In the genomic region with DNA sequence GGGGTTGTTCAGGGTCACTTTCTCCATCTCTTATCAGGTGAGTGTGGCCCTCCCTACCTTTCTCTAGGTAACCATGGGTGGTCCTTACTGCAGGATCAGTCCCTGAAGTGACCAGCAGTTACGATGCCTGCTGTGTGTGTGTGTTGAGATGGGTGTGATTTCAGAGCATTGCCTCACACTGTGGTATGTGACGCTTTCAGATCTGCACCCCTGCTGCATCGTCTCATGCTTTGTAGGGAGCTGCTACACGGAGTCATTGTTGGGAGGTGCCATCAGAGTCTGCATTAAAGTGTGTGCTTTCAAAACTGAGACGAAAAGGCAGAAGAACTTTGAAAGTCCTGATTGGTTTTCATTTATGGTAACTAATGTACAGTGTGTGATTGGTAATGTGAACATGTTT, we compare ENCODE assay signal across 30 cellular contexts.
DNase-seq lines count a peak whose midpoint lies in the region; ATAC-seq and TF ChIP-seq lines count a peak whose summit lies in the region.
"Had no signal": no experiment of that assay in that cellular context is flagged by ENCODE, and none has a peak within 500 bp of the region (broad histone marks: within the 10 kb centered on the region; RNA-seq: fewer than 3 reads in every experiment).

No MANE protein-coding gene starts in this region.

- CTCF ChIA-PET in activated naive CD4-positive, alpha-beta T cell treated with anti-CD3 and anti-CD28 coated beads for 36 hours (lab: Charles Lee) = no interaction called here

- intact Hi-C loops in activated naive CD4-positive, alpha-beta T cell treated with anti-CD3 and anti-CD28 coated beads for 36 hours (cut with micrococcal nuclease) = no loop called here
- intact Hi-C loops in left colon (cut with DNase I, micrococcal nuclease) = no loop called here

- H3K27me3 Mint-ChIP-seq in activated naive CD4-positive, alpha-beta T cell treated with anti-CD3 and anti-CD28 coated beads for 36 hours (ENCODE audit: low read depth) = no peaks in the 10 kb centered on the region
- H3K27me3 Mint-ChIP-seq: activated B cell treated with CpG ODN at 0.5 μM for 24 hours had no signal

- H3K36me3 ChIP-seq in ACC112 (ENCODE audit: insufficient read depth, low read length) = no peaks in the 10 kb centered on the region
- H3K36me3 ChIP-seq: BE2C, breast epithelium, colonic mucosa, left ventricle myocardium inferior, neural progenitor cell, suprapubic skin, upper lobe of left lung had no signal

- H3K4me3 ChIP-seq in ACC112 (ENCODE audit: low read depth, low read length) = no peak overlapping the region; the same call in 1 of the 2 replicates
- H3K4me3 ChIP-seq in astrocyte of the spinal cord (ENCODE audit: low read depth, low read length) = no peak overlapping the region
- H3K4me3 ChIP-seq: breast epithelium, colonic mucosa, GM12878, left ventricle myocardium inferior, neural progenitor cell, suprapubic skin, upper lobe of left lung had no signal

- in situ Hi-C loops in astrocyte of the spinal cord (cut with HindIII; ENCODE audit: low sequenced_read_pairs) = no loop called here

- no peak overlapping the region for H2AFZ ChIP-seq in ACC112 (ENCODE audit: low read length, unreplicated experiment)
- H2AFZ ChIP-seq: neural progenitor cell had no signal

- H3K9me3 Mint-ChIP-seq in activated naive CD4-positive, alpha-beta T cell treated with anti-CD3 and anti-CD28 coated beads for 36 hours = no peaks in the 10 kb centered on the region
- H3K9me3 Mint-ChIP-seq: activated B cell treated with CpG ODN at 0.5 μM for 24 hours; CD8-positive, alpha-beta T cell; neural progenitor cell had no signal

- no peak for TF ChIP-seq CTCF in astrocyte of the spinal cord (IDR thresholded peaks at IDR 0.05; ENCODE audit: low read depth, low read length)

- no peak overlapping the region for H3K4me3 Mint-ChIP-seq in activated naive CD4-positive, alpha-beta T cell treated with anti-CD3 and anti-CD28 coated beads for 36 hours
- H3K4me3 Mint-ChIP-seq: activated B cell treated with CpG ODN at 0.5 μM for 24 hours; CD8-positive, alpha-beta T cell; neural progenitor cell had no signal

- no peak overlapping the region for H3K27ac Mint-ChIP-seq in activated naive CD4-positive, alpha-beta T cell treated with anti-CD3 and anti-CD28 coated beads for 36 hours
- H3K27ac Mint-ChIP-seq: activated B cell treated with CpG ODN at 0.5 μM for 24 hours; CD8-positive, alpha-beta T cell; neural progenitor cell had no signal

- no peaks in the 10 kb centered on the region for H3K79me2 ChIP-seq in ACC112 (ENCODE audit: control insufficient read depth, insufficient read depth, low read length, unreplicated experiment)

- DNase-seq in HCEC 1CT (peak; percentile 16), astrocyte of the spinal cord (ENCODE audit: low read depth, low spot score) (peak; percentile 24), iris pigment epithelial cell (ENCODE audit: low read depth) (peak; percentile 42), NCI-H128 (lab: John Stamatoyannopoulos, UW; ENCODE audit: unreplicated experiment) (no peak), left colon (no peak)
- DNase-seq in activated naive CD4-positive, alpha-beta T cell treated with anti-CD3 and anti-CD28 coated beads for 36 hours = no peak
- DNase-seq: activated B cell treated with CpG ODN at 0.5 μM for 24 hours; activated CD4-positive, alpha-beta T cell treated with anti-CD3 and anti-CD28 coated beads, Interleukin-2, amount 50 U/mL, for 4 hours; activated T-cell treated with anti-CD3 and anti-CD28 coated beads, Interleukin-2, amount 50 U/mL, for 48 hours; BE2C; CD8-positive, alpha-beta T cell; colonic mucosa; effector CD4-positive, alpha-beta T cell; glutamatergic neuron; left ventricle myocardium inferior; MV-4-11; NCI-H2107; NCI-H82; posterior cingulate gyrus; right cardiac atrium; stimulated activated CD4-positive, alpha-beta T cell treated with anti-CD3 and anti-CD28 coated beads, Interleukin-1b, Interleukin-23, amount 100 ng/mL, for 48 hours; stimulated activated naive CD4-positive, alpha-beta T cell treated with Interleukin-2 at 50 U/mL for 16 hours; T-helper 1 cell; upper lobe of left lung had no signal

- no peak for ATAC-seq in HG03196 (IDR thresholded peaks at IDR 0.05; ENCODE audit: unreplicated experiment)
- ATAC-seq in left colon = no peak
- ATAC-seq: CD8-positive, alpha-beta T cell; GM12878; right cardiac atrium had no signal

- no peaks in the 10 kb centered on the region for H3K4me1 Mint-ChIP-seq in activated naive CD4-positive, alpha-beta T cell treated with anti-CD3 and anti-CD28 coated beads for 36 hours (ENCODE audit: low read depth)
- H3K4me1 Mint-ChIP-seq: activated B cell treated with CpG ODN at 0.5 μM for 24 hours, neural progenitor cell had no signal

- H3K27me3 ChIP-seq in ACC112 (ENCODE audit: insufficient read depth, low read length) = no peaks in the 10 kb centered on the region
- H3K27me3 ChIP-seq: BE2C, breast epithelium, colonic mucosa, neural progenitor cell, suprapubic skin, upper lobe of left lung had no signal

- 0 out of 2 replicates have a peak overlapping the region, but pooled peaks have one; percentile 21 for H3K27ac ChIP-seq in ACC112 (ENCODE audit: low read depth, low read length)
- H3K27ac ChIP-seq: breast epithelium, colonic mucosa, left ventricle myocardium inferior, neural progenitor cell, suprapubic skin, upper lobe of left lung had no signal

- H3K4me1 ChIP-seq in ACC112 (ENCODE audit: control insufficient read depth, insufficient read depth, low read length, unreplicated experiment) = peaks cover 37% of the 10 kb centered on the region
- H3K4me1 ChIP-seq: BE2C, breast epithelium, colonic mucosa, neural progenitor cell, upper lobe of left lung had no signal

- no peaks in the 10 kb centered on the region for H3K36me3 Mint-ChIP-seq in activated naive CD4-positive, alpha-beta T cell treated with anti-CD3 and anti-CD28 coated beads for 36 hours (ENCODE audit: low read depth)
- H3K36me3 Mint-ChIP-seq: CD8-positive, alpha-beta T cell; neural progenitor cell had no signal

Comparison
In these comparisons a context has a peak if more than half of its experiments do, and no peak if none do; other contexts are left out.
1. DNase-seq: peak in HCEC 1CT (single experiment), astrocyte of the spinal cord (single experiment) and iris pigment epithelial cell (single experiment); none in NCI-H128 (single experiment), activated naive CD4-positive, alpha-beta T cell treated with anti-CD3 and anti-CD28 coated beads for 36 hours (single experiment) and left colon (0 of 2).